24 cellular contexts compared by ENCODE assay signal in the genomic region with DNA sequence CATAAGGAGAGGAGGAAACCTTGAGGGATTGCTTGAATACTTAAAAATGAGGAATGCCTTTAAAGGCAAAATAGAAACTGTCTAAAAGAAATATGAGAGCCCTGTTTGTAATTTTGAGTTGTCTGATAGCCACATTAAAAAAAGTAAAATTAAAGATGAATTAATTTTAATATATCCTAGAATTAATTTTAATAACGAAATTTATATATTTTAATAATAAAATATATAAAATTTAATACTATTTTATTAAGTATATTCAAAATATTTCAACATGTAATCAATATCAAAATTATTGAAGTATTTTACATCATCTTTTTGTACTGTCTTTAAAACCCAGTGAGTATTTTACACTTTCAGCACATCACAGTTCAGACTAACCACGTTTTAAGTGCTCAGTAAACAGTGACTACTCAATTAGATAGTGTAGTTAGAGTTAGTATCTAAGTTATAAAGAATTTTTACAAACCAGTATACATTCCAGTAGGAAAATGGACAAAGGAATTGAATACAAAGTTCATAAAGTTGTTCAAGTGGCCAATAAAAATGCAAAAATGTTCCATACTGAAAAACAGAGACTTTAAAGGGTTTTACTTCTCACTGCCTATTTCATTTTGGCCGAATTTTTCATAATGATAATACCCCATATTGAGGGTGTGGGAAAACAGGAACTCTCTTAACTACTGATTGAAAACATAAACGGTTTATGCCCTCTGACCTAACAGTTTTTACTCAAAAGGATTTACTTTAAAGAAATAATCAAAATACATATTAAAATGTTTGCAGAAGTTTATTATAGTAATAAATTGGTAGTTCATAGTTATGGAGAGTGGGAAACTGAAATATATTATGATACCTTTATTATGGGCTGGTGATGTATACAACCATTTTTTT. TPM values are rescaled to one million over a fixed set of nuclear protein-coding genes. Genes with fewer than 3 reads are reported as not detected.
DNase-seq lines count a peak whose midpoint lies in the region; ATAC-seq and TF ChIP-seq lines count a peak whose summit lies in the region.
"Had no signal": no experiment of that assay in that cellular context is flagged by ENCODE, and none has a peak within 500 bp of the region (broad histone marks: within the 10 kb centered on the region; RNA-seq: fewer than 3 reads in every experiment).

No MANE protein-coding gene starts in this region.

- no peak overlapping the region for H3K27ac Mint-ChIP-seq in activated T-helper 17 cell treated with anti-CD3 and anti-CD28 coated beads, Interleukin-2, amount 50 U/mL, for 72 hours
- H3K27ac Mint-ChIP-seq in nephron progenitor cell: no peak overlapping the region
- H3K27ac Mint-ChIP-seq: activated naive CD8-positive, alpha-beta T cell treated with anti-CD3 and anti-CD28 coated beads, Interleukin-2, amount 10 ng/mL, durations not matched to agents 7 days and 5 days; activated T-helper 1 cell treated with anti-CD3 and anti-CD28 coated beads, Interleukin-12 subunit alpha, Interleukin-12 subunit beta, Interleukin-2, Interleukin-4 antibody, amounts not matched to agents 30 ng/mL and 10 ng/mL and 1 ng/mL, durations not matched to agents 14 hours and 24 hours and 36 hours had no signal

- peak overlapping the region; percentile 20 for H3K9ac ChIP-seq in Loucy (ENCODE audit: low read depth, low read length, poor library complexity, severe bottlenecking)

- no peak overlapping the region for H3K27ac ChIP-seq in DOHH2 (ENCODE audit: low read depth, low read length)
- H3K27ac ChIP-seq: left lung, SJCRH30, stomach had no signal

- H3K9me2 ChIP-seq in DOHH2 (replicated peaks; ENCODE audit: control insufficient read depth, low read length): no peaks in the 10 kb centered on the region
- H3K9me2 ChIP-seq in Loucy (replicated peaks; ENCODE audit: low read depth, low read length): no peaks in the 10 kb centered on the region

- H3K4me3 ChIP-seq in DOHH2 (ENCODE audit: low read length): no peak overlapping the region
- peak overlapping the region; percentile 91 for H3K4me3 ChIP-seq in Loucy (ENCODE audit: low read length, poor library complexity, severe bottlenecking)
- no peak overlapping the region for H3K4me3 ChIP-seq in foreskin fibroblast (ENCODE audit: low read depth in 1 of 2, low read length in 2 of 2)
- H3K4me3 ChIP-seq: left lung, SJCRH30, stomach had no signal

- H3K9me3 ChIP-seq in DOHH2 (ENCODE audit: control insufficient read depth, insufficient read depth, low read length) (no peaks in the 10 kb centered on the region), Loucy (ENCODE audit: insufficient read depth, low read depth, low read length) (no peaks in the 10 kb centered on the region)
- H3K9me3 ChIP-seq: left lung, SJCRH30, stomach had no signal

- H3K27me3 ChIP-seq in DOHH2 (ENCODE audit: control insufficient read depth, low read length): no peaks in the 10 kb centered on the region
- no peaks in the 10 kb centered on the region for H3K27me3 ChIP-seq in Loucy (ENCODE audit: insufficient read depth, low read length, poor library complexity, severe bottlenecking)
- H3K27me3 ChIP-seq: left lung, SJCRH30, stomach had no signal

- H3K36me3 ChIP-seq in DOHH2 (ENCODE audit: control insufficient read depth, low read length) (peaks cover 5% of the 10 kb centered on the region; the same call in 1 of the 2 replicates), Loucy (ENCODE audit: insufficient read depth, low read length) (no peaks in the 10 kb centered on the region)
- H3K36me3 ChIP-seq: left lung, stomach had no signal

- ATAC-seq in activated T-helper 17 cell treated with anti-CD3 and anti-CD28 coated beads, Interleukin-2, amount 50 U/mL, for 72 hours (replicated peaks): no peak
- ATAC-seq in HG02588 (IDR thresholded peaks at IDR 0.05; ENCODE audit: unreplicated experiment) (no peak), HG02852 (IDR thresholded peaks at IDR 0.05; ENCODE audit: unreplicated experiment) (no peak)
- ATAC-seq: left lung, Panc1 had no signal

- no peaks in the 10 kb centered on the region for H3K9me3 Mint-ChIP-seq in activated T-helper 17 cell treated with anti-CD3 and anti-CD28 coated beads, Interleukin-2, amount 50 U/mL, for 72 hours
- H3K9me3 Mint-ChIP-seq in nephron progenitor cell: no peaks in the 10 kb centered on the region
- H3K9me3 Mint-ChIP-seq: activated naive CD8-positive, alpha-beta T cell treated with anti-CD3 and anti-CD28 coated beads, Interleukin-2, amount 10 ng/mL, durations not matched to agents 7 days and 5 days; activated T-helper 1 cell treated with anti-CD3 and anti-CD28 coated beads, Interleukin-12 subunit alpha, Interleukin-12 subunit beta, Interleukin-2, Interleukin-4 antibody, amounts not matched to agents 30 ng/mL and 10 ng/mL and 1 ng/mL, durations not matched to agents 14 hours and 24 hours and 36 hours had no signal

- H3F3A ChIP-seq in DOHH2 (ENCODE audit: control insufficient read depth, insufficient read depth) (0 out of 2 replicates have a peak, but pooled peaks cover 3% of the 10 kb centered on the region), Loucy (ENCODE audit: low read depth) (no peaks in the 10 kb centered on the region)

- H4K20me1 ChIP-seq in DOHH2 (ENCODE audit: control insufficient read depth, insufficient read depth, low read depth, low read length) (no peaks in the 10 kb centered on the region), Loucy (ENCODE audit: insufficient read depth, low read length, poor library complexity, severe bottlenecking) (peaks cover 11% of the 10 kb centered on the region)

- peak overlapping the region; percentile 93 for H3K4me3 Mint-ChIP-seq in activated T-helper 17 cell treated with anti-CD3 and anti-CD28 coated beads, Interleukin-2, amount 50 U/mL, for 72 hours
- peak overlapping the region; percentile 98 for H3K4me3 Mint-ChIP-seq in nephron progenitor cell

- no peak for DNase-seq in nephron progenitor cell
- DNase-seq in foreskin fibroblast: no peak
- no peak for DNase-seq in HT-29 (ENCODE audit: low spot score)
- DNase-seq: activated CD4-positive, CD25-positive, alpha-beta regulatory T cell treated with anti-CD3 and anti-CD28 coated beads, Interleukin-2, amount 50 U/mL, for 72 hours; activated naive CD8-positive, alpha-beta T cell treated with anti-CD3 and anti-CD28 coated beads, Interleukin-2, amount 10 ng/mL, durations not matched to agents 7 days and 5 days; DMS79; effector memory CD4-positive, alpha-beta T cell; glutamatergic neuron; left lung; MV-4-11; NCI-H187; NCI-H345; SJCRH30; stimulated activated CD4-positive, alpha-beta T cell treated with anti-CD3 and anti-CD28 coated beads, Interleukin-4, amount 100 ng/mL, for 4 hours; stomach; trophoblast cell had no signal

- H3K27me3 Mint-ChIP-seq in activated T-helper 17 cell treated with anti-CD3 and anti-CD28 coated beads, Interleukin-2, amount 50 U/mL, for 72 hours: no peaks in the 10 kb centered on the region
- peaks cover 3% of the 10 kb centered on the region for H3K27me3 Mint-ChIP-seq in nephron progenitor cell (ENCODE audit: low read depth, poor library complexity)
- H3K27me3 Mint-ChIP-seq: activated naive CD8-positive, alpha-beta T cell treated with anti-CD3 and anti-CD28 coated beads, Interleukin-2, amount 10 ng/mL, durations not matched to agents 7 days and 5 days had no signal

- TF ChIP-seq CTCF in DOHH2 (IDR thresholded peaks at IDR 0.05; ENCODE audit: low read depth, low read length, poor library complexity, severe bottlenecking): no peak
- no peak for TF ChIP-seq CTCF in Loucy (conservative IDR thresholded peaks at IDR 0.05; ENCODE audit: low read length)
- TF ChIP-seq CTCF in nephron progenitor cell (IDR thresholded peaks at IDR 0.05): no peak
- TF ChIP-seq CTCF in foreskin fibroblast (IDR thresholded peaks at IDR 0.05; ENCODE audit: low read depth, low read length): no peak

- peaks cover 39% of the 10 kb centered on the region for H3K36me3 Mint-ChIP-seq in activated T-helper 17 cell treated with anti-CD3 and anti-CD28 coated beads, Interleukin-2, amount 50 U/mL, for 72 hours (ENCODE audit: low read depth)
- peaks cover 17% of the 10 kb centered on the region for H3K36me3 Mint-ChIP-seq in nephron progenitor cell (ENCODE audit: low read depth)

- peaks cover 28% of the 10 kb centered on the region for H3K4me1 ChIP-seq in DOHH2 (ENCODE audit: control insufficient read depth, low read length)
- H3K4me1 ChIP-seq in Loucy (ENCODE audit: insufficient read depth, low read length, poor library complexity, severe bottlenecking): peaks cover 32% of the 10 kb centered on the region

- H3K4me2 ChIP-seq in DOHH2 (ENCODE audit: low read length): peak overlapping the region; percentile 92; the same call in 1 of the 2 replicates
- peak overlapping the region; percentile 84 for H3K4me2 ChIP-seq in Loucy (ENCODE audit: low read depth, low read length, poor library complexity, severe bottlenecking)

- H2AFZ ChIP-seq in Loucy (ENCODE audit: low read length): no peak overlapping the region

- H3K4me1 Mint-ChIP-seq in activated T-helper 17 cell treated with anti-CD3 and anti-CD28 coated beads, Interleukin-2, amount 50 U/mL, for 72 hours: peaks cover 8% of the 10 kb centered on the region
- peaks cover 27% of the 10 kb centered on the region for H3K4me1 Mint-ChIP-seq in nephron progenitor cell

- H3K79me2 ChIP-seq in DOHH2 (ENCODE audit: control insufficient read depth, low read length): peaks cover 48% of the 10 kb centered on the region
- H3K79me2 ChIP-seq in Loucy (ENCODE audit: insufficient read depth, low read length): peaks cover 36% of the 10 kb centered on the region

RNA-seq across cellular contexts. Expression of gene SLC30A9, which starts 2.9 kb away (rescaled TPM):
- 10 to 100 TPM; 45.6 to 45.7 TPM for total RNA-seq in activated T-helper 17 cell treated with anti-CD3 and anti-CD28 coated beads, Interleukin-2, amount 50 U/mL, for 72 hours
- 59.1 and 65.1 TPM in 2 replicates for total RNA-seq in HT-29 (2014; rRNA removed; shearing (Covaris generic))

RNA-seq across cellular contexts. Expression of gene DCAF4L1, which starts 11.7 kb away (rescaled TPM):
- under 1 TPM; 0.32 to 0.73 TPM for total RNA-seq in activated T-helper 17 cell treated with anti-CD3 and anti-CD28 coated beads, Interleukin-2, amount 50 U/mL, for 72 hours
- 0.03 and 0.13 TPM in 2 replicates for total RNA-seq in HT-29 (2014; rRNA removed; shearing (Covaris generic))
- total RNA-seq: chondrocyte, stomach had no signal

RNA-seq across cellular contexts. Expression of gene TMEM33, which starts 58.0 kb away (rescaled TPM):
- total RNA-seq in activated T-helper 17 cell treated with anti-CD3 and anti-CD28 coated beads, Interleukin-2, amount 50 U/mL, for 72 hours: 10 to 100 TPM; 25.6 to 68.8 TPM
- 100 and 119 TPM in 2 replicates for total RNA-seq in HT-29 (2014; rRNA removed; shearing (Covaris generic))
